In genomic region chr17:79039171-79039570, GRCh38 we compare ENCODE assay signal across 15 cellular contexts. TPM values are rescaled to one million over a fixed set of nuclear protein-coding genes. Genes with fewer than 3 reads are reported as not detected.
DNase-seq lines count a peak whose midpoint lies in the region; TF ChIP-seq lines count a peak whose summit lies in the region.
"Had no signal": no experiment of that assay in that cellular context is flagged by ENCODE, and none has a peak within 500 bp of the region (broad histone marks: within the 10 kb centered on the region; RNA-seq: fewer than 3 reads in every experiment).

No MANE protein-coding gene starts in this region.

- no peak overlapping the region for H3K4me3 Mint-ChIP-seq in MCF 10A (ENCODE audit: unreplicated experiment)
- H3K4me3 Mint-ChIP-seq: activated B cell treated with CpG ODN at 0.5 μM for 24 hours; dendritic cell treated with granulocyte-macrophage colony-stimulating factor and Interleukin-4, amounts not matched to agents 40 ng/mL and 50 ng/mL, for 4 days; stimulated activated naive CD8-positive, alpha-beta T cell treated with anti-CD3 and anti-CD28 coated beads, Interleukin-15, amount 100 ng/mL, for 72 hours; T-helper 1 cell treated with Interleukin-12 subunit alpha and Interleukin-12 subunit beta and Interleukin-4 antibody, amounts not matched to agents 30 μg/mL and 1 μg/mL, for 36 hours had no signal

- peaks cover 8 to 84% (median 49%) of the 10 kb centered on the region in 10 experiments; a peak in 19 of 20 replicates for H3K4me1 ChIP-seq in BLaER1 treated with 17β-estradiol and CSF1 and Interleukin-3, amounts not matched to agents 10 nM and 100 nM
- peaks cover 28% of the 10 kb centered on the region for H3K4me1 ChIP-seq in osteoblast (ENCODE audit: insufficient read depth, low read length)
- H3K4me1 ChIP-seq in colonic mucosa: no peaks in the 10 kb centered on the region
- H3K4me1 ChIP-seq: Caco-2 had no signal

- no peak for DNase-seq in MCF 10A (ENCODE audit: unreplicated experiment)
- DNase-seq in osteoblast (ENCODE audit: insufficient read length, low spot score, missing footprints): no peak
- no peak for DNase-seq in colonic mucosa
- no peak for DNase-seq in substantia nigra (lab: John Stamatoyannopoulos, UW)
- DNase-seq in RKO (ENCODE audit: low spot score): no peak
- DNase-seq: activated B cell treated with CpG ODN at 0.5 μM for 24 hours; activated gamma-delta T cell; Caco-2; NCI-H146; NCI-H2227 treated with DMSO at 0.1 percent for 48 hours; SHP77 treated with DMSO at 0.1 percent for 48 hours; stimulated activated naive CD8-positive, alpha-beta T cell treated with anti-CD3 and anti-CD28 coated beads, Interleukin-15, amount 100 ng/mL, for 72 hours had no signal

- POLR2A ChIA-PET in MCF 10A (lab: Yijun Ruan, JAX): interaction anchor here (0.9 to 4.3 kb wide), 3 partner anchors 12 to 189 kb away, joined by 3 to 41 read pairs (median 3); no protein-coding TSS in a partner anchor

- H3K9ac ChIP-seq in BLaER1 treated with 17β-estradiol and CSF1 and Interleukin-3, amounts not matched to agents 10 nM and 100 nM: peak overlapping the region in 4 of 11 experiments; percentile 32 to 66 (median 56); a peak in 7 of 22 replicates
- no peak overlapping the region for H3K9ac ChIP-seq in colonic mucosa (ENCODE audit: low read depth in 2 of 2, low read length in 2 of 2)

- H3K27me3 ChIP-seq in BLaER1 treated with 17β-estradiol and CSF1 and Interleukin-3, amounts not matched to agents 10 nM and 100 nM: no peaks in the 10 kb centered on the region
- H3K27me3 ChIP-seq in osteoblast (ENCODE audit: insufficient read depth, low read length) (peaks cover 2% of the 10 kb centered on the region), colonic mucosa (no peaks in the 10 kb centered on the region)

- BruUV-seq in MCF 10A (replicated peaks; lab: Mats Ljungman, UMichigan): TSS peak; percentile 82

- H3K4me3 ChIP-seq in BLaER1 treated with 17β-estradiol and CSF1 and Interleukin-3, amounts not matched to agents 10 nM and 100 nM: no peak overlapping the region
- H3K4me3 ChIP-seq in osteoblast (ENCODE audit: insufficient read depth, low read length) (no peak overlapping the region), colonic mucosa (no peak overlapping the region)

- H3K79me2 ChIP-seq in osteoblast (ENCODE audit: insufficient read depth, low read length): no peaks in the 10 kb centered on the region

- peaks cover 11% of the 10 kb centered on the region for H3K36me3 Mint-ChIP-seq in MCF 10A (ENCODE audit: insufficient read depth, unreplicated experiment)

- no peaks in the 10 kb centered on the region for H4K20me1 ChIP-seq in BLaER1 treated with 17β-estradiol and CSF1 and Interleukin-3, amounts not matched to agents 10 nM and 100 nM
- no peaks in the 10 kb centered on the region for H4K20me1 ChIP-seq in osteoblast (ENCODE audit: insufficient read depth, low read length)

- peaks cover 30% of the 10 kb centered on the region for H3K4me1 Mint-ChIP-seq in MCF 10A (ENCODE audit: insufficient read depth, unreplicated experiment)
- H3K4me1 Mint-ChIP-seq: activated B cell treated with CpG ODN at 0.5 μM for 24 hours; stimulated activated naive CD8-positive, alpha-beta T cell treated with anti-CD3 and anti-CD28 coated beads, Interleukin-15, amount 100 ng/mL, for 72 hours had no signal

- H3K9me3 Mint-ChIP-seq in MCF 10A (ENCODE audit: unreplicated experiment): no peaks in the 10 kb centered on the region
- H3K9me3 Mint-ChIP-seq: activated B cell treated with CpG ODN at 0.5 μM for 24 hours; dendritic cell treated with granulocyte-macrophage colony-stimulating factor and Interleukin-4, amounts not matched to agents 40 ng/mL and 50 ng/mL, for 4 days had no signal

- H3K36me3 ChIP-seq in BLaER1 treated with 17β-estradiol and CSF1 and Interleukin-3, amounts not matched to agents 10 nM and 100 nM: no peaks in the 10 kb centered on the region
- H3K36me3 ChIP-seq in osteoblast (ENCODE audit: insufficient read depth, low read length) (no peaks in the 10 kb centered on the region), colonic mucosa (no peaks in the 10 kb centered on the region)

- TF ChIP-seq CTCF in MCF 10A (IDR thresholded peaks at IDR 0.05; ENCODE audit: unreplicated experiment) (no peak), osteoblast (IDR thresholded peaks at IDR 0.05; ENCODE audit: extremely low read depth, low read depth, low read length) (no peak), colonic mucosa (IDR thresholded peaks at IDR 0.05) (no peak)

- peak overlapping the region in 5 of 11 experiments; percentile 31 to 87 (median 58); a peak in 9 of 22 replicates for H3K27ac ChIP-seq in BLaER1 treated with 17β-estradiol and CSF1 and Interleukin-3, amounts not matched to agents 10 nM and 100 nM
- peak overlapping the region; percentile 95 for H3K27ac ChIP-seq in osteoblast (ENCODE audit: low read depth, low read length)
- no peak overlapping the region for H3K27ac ChIP-seq in colonic mucosa
- no peak overlapping the region for H3K27ac ChIP-seq in substantia nigra (ENCODE audit: low read depth, low read length, poor library complexity, severe bottlenecking)

- no peaks in the 10 kb centered on the region for H3K9me3 ChIP-seq in BLaER1 treated with 17β-estradiol and CSF1 and Interleukin-3, amounts not matched to agents 10 nM and 100 nM (replicated peaks in 1 of 11)
- H3K9me3 ChIP-seq in osteoblast (ENCODE audit: low read depth, low read length) (no peaks in the 10 kb centered on the region), colonic mucosa (no peaks in the 10 kb centered on the region)
- H3K9me3 ChIP-seq: Caco-2 had no signal

- peak overlapping the region in 8 of 11 experiments; percentile 33 to 94 (median 76); a peak in 14 of 22 replicates for H3K4me2 ChIP-seq in BLaER1 treated with 17β-estradiol and CSF1 and Interleukin-3, amounts not matched to agents 10 nM and 100 nM
- peak overlapping the region; percentile 46 for H3K4me2 ChIP-seq in osteoblast (ENCODE audit: insufficient read depth, low read length)

- H2AFZ ChIP-seq in osteoblast (ENCODE audit: low read length): peak overlapping the region; percentile 17

- peak overlapping the region; percentile 95 for H3K27ac Mint-ChIP-seq in MCF 10A (ENCODE audit: low read depth, unreplicated experiment)
- H3K27ac Mint-ChIP-seq: activated B cell treated with CpG ODN at 0.5 μM for 24 hours had no signal

- CTCF ChIA-PET in MCF 10A (lab: Yijun Ruan, JAX): interaction anchor here (1.2 to 1.7 kb wide), 2 partner anchors 10 to 19 kb away, joined by 4 to 5 read pairs; no protein-coding TSS in a partner anchor

- intact Hi-C loops in MCF 10A (cut with micrococcal nuclease) (no loop called here), colonic mucosa (cut with DNase I) (no loop called here)

- H3K27me3 Mint-ChIP-seq in MCF 10A (ENCODE audit: insufficient read depth, unreplicated experiment): peaks cover 10% of the 10 kb centered on the region
- H3K27me3 Mint-ChIP-seq: stimulated activated naive CD8-positive, alpha-beta T cell treated with anti-CD3 and anti-CD28 coated beads, Interleukin-15, amount 100 ng/mL, for 72 hours had no signal

RNA-seq across cellular contexts. Expression of gene C1QTNF1, which starts 15.2 kb away (rescaled TPM):
- total RNA-seq in MCF 10A (2022) (3.0 and 3.3 TPM in 2 replicates), osteoblast (13.8 and 14.4 TPM in 2 replicates), colonic mucosa (10 to 100 TPM; 10.4 to 12.1 TPM)
- total RNA-seq: activated B cell treated with CpG ODN at 0.5 μM for 24 hours had no signal

RNA-seq across cellular contexts. Expression of gene CANT1, which starts 29.6 kb away (rescaled TPM):
- 62.5 and 65.1 TPM in 2 replicates for total RNA-seq in MCF 10A (2022)
- 49.2 and 51.3 TPM in 2 replicates for total RNA-seq in osteoblast
- 100 to 1,000 TPM; 247 to 390 TPM for total RNA-seq in colonic mucosa

RNA-seq across cellular contexts. Expression of gene ENGASE, which starts 35.5 kb away (rescaled TPM):
- 34.5 and 40.3 TPM in 2 replicates for total RNA-seq in MCF 10A (2022)
- total RNA-seq in osteoblast: 11.8 and 14.5 TPM in 2 replicates
- 100 to 1,000 TPM in 1 of 2 donors, 10 to 100 TPM in 1; 53.4 to 111 TPM for total RNA-seq in colonic mucosa

RNA-seq across cellular contexts. Expression of gene LGALS3BP, which starts 59.4 kb away (rescaled TPM):
- total RNA-seq in MCF 10A (2022) (56.7 and 58.0 TPM in 2 replicates), osteoblast (388 and 457 TPM in 2 replicates), colonic mucosa (100 to 1,000 TPM; 635 to 674 TPM)
